8 cellular contexts compared by ENCODE assay signal in the genomic region with DNA sequence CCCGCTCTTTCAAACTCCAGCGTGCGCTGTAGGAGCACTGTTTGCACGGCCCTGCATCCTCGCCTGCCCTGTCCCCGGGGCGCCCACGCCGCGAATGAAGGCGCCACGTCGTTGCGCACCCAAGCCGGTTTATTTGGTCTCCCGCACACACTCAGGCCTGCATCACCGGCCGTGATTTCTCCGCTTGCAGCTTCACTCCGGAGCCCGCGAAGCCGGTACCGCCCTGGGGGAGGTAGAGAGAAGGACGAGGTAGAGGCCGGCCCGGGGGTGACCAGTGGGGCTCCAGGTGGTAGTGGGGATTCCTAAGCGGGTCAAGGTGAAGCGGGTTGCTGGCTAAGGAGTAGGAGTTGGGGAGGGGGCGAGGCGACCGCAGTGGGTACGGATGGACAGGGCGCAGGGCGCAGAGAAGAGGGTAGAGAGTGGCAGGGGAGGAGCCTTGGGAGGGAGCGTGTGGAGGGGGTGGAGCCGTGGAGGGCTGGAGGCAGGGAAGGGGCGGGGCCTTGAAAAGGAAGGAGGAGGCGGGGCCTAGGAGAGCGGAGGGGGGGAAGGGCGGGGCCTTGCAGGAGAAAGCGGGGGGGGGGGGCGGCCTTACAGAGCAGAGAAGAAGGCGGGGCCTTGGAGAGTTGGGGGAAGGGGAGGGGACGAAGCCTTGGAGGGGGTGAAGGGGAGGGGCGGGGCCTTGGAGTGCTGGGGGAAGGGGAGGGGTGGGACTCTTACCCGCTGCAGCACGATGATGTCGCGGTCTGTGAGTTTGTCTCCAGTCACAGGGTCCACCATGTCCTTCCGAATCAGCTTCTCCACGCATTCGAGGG. TPM values are rescaled to one million over a fixed set of nuclear protein-coding genes. Genes with fewer than 3 reads are reported as not detected.
DNase-seq lines count a peak whose midpoint lies in the region; ATAC-seq, FAIRE-seq and TF ChIP-seq lines count a peak whose summit lies in the region.

No MANE protein-coding gene starts in this region.

- no peak overlapping the region for H3K27ac ChIP-seq in kidney (ENCODE audit: low read depth in 2 of 2, low read length in 2 of 2)

- H3K36me3 ChIP-seq in kidney (ENCODE audit: control insufficient read depth in 1 of 2, insufficient read depth in 2 of 2, low read length in 2 of 2) = peaks cover 15 to 28% of the 10 kb centered on the region in 2 donors

- TF ChIP-seq CTCF in kidney (IDR thresholded peaks at IDR 0.05; ENCODE audit: borderline replicate concordance, extremely low read depth, insufficient read depth) = no peak

- no peaks in the 10 kb centered on the region for H3K9me3 ChIP-seq in kidney (ENCODE audit: control insufficient read depth in 1 of 2, low read length in 2 of 2)

- no peak for ATAC-seq in GM21367 (IDR thresholded peaks at IDR 0.05; ENCODE audit: unreplicated experiment)
- no peak for ATAC-seq in GM21360 (IDR thresholded peaks at IDR 0.05; ENCODE audit: unreplicated experiment)
- ATAC-seq in GM18517 (IDR thresholded peaks at IDR 0.05; ENCODE audit: unreplicated experiment) = no peak

- intact Hi-C loops in kidney (cut with DNase I) = no loop called here

- DNase-seq in CMK (ENCODE audit: low read depth) (peak; percentile 76), SK-MEL-5 (ENCODE audit: low read depth, low spot score) (peak; percentile 39), kidney (peak; percentile 82)
- peak; percentile 62 for DNase-seq in activated naive CD8-positive, alpha-beta T cell treated with anti-CD3 and anti-CD28 coated beads, Interleukin-2, amount 50 U/mL, for 16 hours (ENCODE audit: low read depth, low spot score)
- peak; percentile 48 to 53 for DNase-seq in stimulated activated CD8-positive, alpha-beta memory T cell treated with anti-CD3 and anti-CD28 coated beads, Interleukin-4, amount 100 ng/mL, for 4 hours (ENCODE audit: low read depth in 2 of 2, low spot score in 1 of 2)

- in situ Hi-C loops in SK-MEL-5 (cut with HindIII; ENCODE audit: low pct_unique_long_range_greater_than_20kb, low sequenced_read_pairs) = no loop called here

- no peak overlapping the region for H3K9ac ChIP-seq in kidney (ENCODE audit: low read length in 2 of 2)

- H3K4me3 ChIP-seq in kidney (ENCODE audit: low read length in 2 of 2) = no peak overlapping the region

- no peak for FAIRE-seq in kidney (lab: Jason Lieb, UNC)

- peaks cover 0 to 2% of the 10 kb centered on the region in 2 donors for H3K4me1 ChIP-seq in kidney (ENCODE audit: control insufficient read depth in 1 of 2, insufficient read depth in 1 of 2, low read depth in 1 of 2, low read length in 2 of 2)

RNA-seq across cellular contexts. Expression of a gene that starts 24.6 kb away (rescaled TPM):
- 38.4 and 46.5 TPM in 2 replicates for total RNA-seq in SK-MEL-5 (2014; rRNA removed; shearing (Covaris generic))
- polyA plus RNA-seq in SK-MEL-5 (2015; cell fraction: cytosol; rRNA removed) = 32.8 and 37.5 TPM in 2 replicates
- polyA plus RNA-seq in SK-MEL-5 (2015; cell fraction: nucleus; rRNA removed) = 48.0 and 63.8 TPM in 2 replicates
- 52.8 TPM for total RNA-seq in kidney
- 122 TPM for polyA plus RNA-seq in kidney (ENCODE audit: insufficient read depth, low read depth, low replicate concordance)

RNA-seq across cellular contexts. Expression of a gene that starts 25.3 kb away (rescaled TPM):
- total RNA-seq in SK-MEL-5 (2014; rRNA removed; shearing (Covaris generic)) = 0.98 and 6.8 TPM in 2 replicates
- polyA plus RNA-seq in SK-MEL-5 (2015; cell fraction: cytosol; rRNA removed) = 3.7 and 6.9 TPM in 2 replicates
- 1.3 TPM in 1 of 2 replicates, not detected in the other for polyA plus RNA-seq in SK-MEL-5 (2015; cell fraction: nucleus; rRNA removed)
- 14.9 TPM for total RNA-seq in kidney
- polyA plus RNA-seq in kidney (ENCODE audit: insufficient read depth, low read depth, low replicate concordance) = 17.6 TPM

RNA-seq across cellular contexts. Expression of a gene that starts 28.0 kb away (rescaled TPM):
- total RNA-seq in SK-MEL-5 (2014; rRNA removed; shearing (Covaris generic)) = 0.90 and 1.8 TPM in 2 replicates
- 0.84 and 3.0 TPM in 2 replicates for polyA plus RNA-seq in SK-MEL-5 (2015; cell fraction: cytosol; rRNA removed)
- polyA plus RNA-seq in SK-MEL-5 (2015; cell fraction: nucleus; rRNA removed) = 0.38 and 6.0 TPM in 2 replicates
- total RNA-seq in kidney = 18.4 TPM
- 27.5 TPM for polyA plus RNA-seq in kidney (ENCODE audit: insufficient read depth, low read depth, low replicate concordance)

RNA-seq across cellular contexts. Expression of a gene that starts 35.2 kb away (rescaled TPM):
- total RNA-seq in SK-MEL-5 (2014; rRNA removed; shearing (Covaris generic)) = 0.87 and 1.8 TPM in 2 replicates
- 16.8 and 17.9 TPM in 2 replicates for polyA plus RNA-seq in SK-MEL-5 (2015; cell fraction: cytosol; rRNA removed)
- 4.3 and 5.3 TPM in 2 replicates for polyA plus RNA-seq in SK-MEL-5 (2015; cell fraction: nucleus; rRNA removed)
- total RNA-seq in kidney = 27.4 TPM
- polyA plus RNA-seq in kidney (ENCODE audit: insufficient read depth, low read depth, low replicate concordance) = 4.9 TPM

RNA-seq across cellular contexts. Expression of a gene that starts 43.3 kb away (rescaled TPM):
- 0.69 and 3.1 TPM in 2 replicates for total RNA-seq in SK-MEL-5 (2014; rRNA removed; shearing (Covaris generic))
- polyA plus RNA-seq in SK-MEL-5 (2015; cell fraction: cytosol; rRNA removed) = 1.3 and 3.7 TPM in 2 replicates
- polyA plus RNA-seq in SK-MEL-5 (2015; cell fraction: nucleus; rRNA removed) = 0.20 and 1.9 TPM in 2 replicates
- 235 TPM for total RNA-seq in kidney
- polyA plus RNA-seq in kidney (ENCODE audit: insufficient read depth, low read depth, low replicate concordance) = 317 TPM
